ENCODE assay signal across 1 cellular context in the genomic region with DNA sequence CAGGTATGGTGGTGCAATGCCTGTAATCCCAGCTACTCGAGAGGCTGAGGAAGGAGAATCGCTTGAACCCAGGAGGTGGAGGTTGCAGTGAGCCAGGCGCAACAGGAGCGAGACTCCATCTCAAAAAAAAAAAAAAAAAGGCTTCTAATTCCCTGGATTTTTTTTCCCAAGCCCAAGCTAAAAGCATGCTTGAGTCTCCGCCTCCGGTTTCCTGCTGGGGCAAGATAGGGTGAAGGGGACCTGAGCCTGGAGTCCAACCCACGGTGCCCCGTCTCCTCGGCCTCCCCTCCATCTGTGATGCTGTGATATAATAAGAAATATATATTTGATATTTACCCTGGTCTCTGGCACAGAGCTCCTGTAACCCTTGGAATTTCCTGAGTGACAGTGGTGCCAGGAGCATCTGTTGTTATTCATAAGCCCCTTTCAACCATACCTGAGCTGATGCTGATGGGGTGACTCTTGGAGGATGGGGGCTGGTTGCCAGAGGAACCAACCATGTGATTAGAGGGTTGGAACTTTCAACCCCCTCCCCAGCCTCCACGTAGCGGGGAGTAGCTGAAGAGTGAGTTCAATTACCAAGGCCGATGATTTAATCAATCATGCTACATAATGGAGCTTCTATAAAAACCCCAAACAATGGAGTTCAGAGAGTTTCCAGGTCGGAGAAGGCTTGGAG.
TF ChIP-seq lines count a peak whose summit lies in the region.

No MANE protein-coding gene starts in this region.

TF ChIP-seq in GM23338, 12 proteins besides CTCF, POLR2A, EP300 and RAD21 (continued from another document):
- TF ChIP-seq, protein P1, sequence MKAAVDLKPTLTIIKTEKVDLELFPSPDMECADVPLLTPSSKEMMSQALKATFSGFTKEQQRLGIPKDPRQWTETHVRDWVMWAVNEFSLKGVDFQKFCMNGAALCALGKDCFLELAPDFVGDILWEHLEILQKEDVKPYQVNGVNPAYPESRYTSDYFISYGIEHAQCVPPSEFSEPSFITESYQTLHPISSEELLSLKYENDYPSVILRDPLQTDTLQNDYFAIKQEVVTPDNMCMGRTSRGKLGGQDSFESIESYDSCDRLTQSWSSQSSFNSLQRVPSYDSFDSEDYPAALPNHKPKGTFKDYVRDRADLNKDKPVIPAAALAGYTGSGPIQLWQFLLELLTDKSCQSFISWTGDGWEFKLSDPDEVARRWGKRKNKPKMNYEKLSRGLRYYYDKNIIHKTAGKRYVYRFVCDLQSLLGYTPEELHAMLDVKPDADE (IDR thresholded peaks at IDR 0.05), result no peak
- TF ChIP-seq POLR2AphosphoS5 (IDR thresholded peaks at IDR 0.05; ENCODE audit: low read depth), result no peak
- TF ChIP-seq CREB1 (CRISPR knock-in tag; IDR thresholded peaks at IDR 0.05; ENCODE audit: low read depth), result no peak
- no peak for TF ChIP-seq ZNF331 (CRISPR knock-in tag; IDR thresholded peaks at IDR 0.05; ENCODE audit: low read depth)
